ENCODE assay signal across 2 cellular contexts in genomic region chr17:28093999-28094716, GRCh38.
TF ChIP-seq lines count a peak whose summit lies in the region.

No MANE protein-coding gene starts in this region.

TF ChIP-seq in GM12878, 131 proteins besides CTCF, POLR2A, EP300 and RAD21 (continues in another document):
- TF ChIP-seq CBFB (IDR thresholded peaks at IDR 0.05; ENCODE audit: low read depth) (peak; percentile 74), ZBED1 (IDR thresholded peaks at IDR 0.05; ENCODE audit: borderline replicate concordance) (peak; percentile 93; the same call in 1 of the 2 replicates), SKIL (IDR thresholded peaks at IDR 0.05; ENCODE audit: low read depth, poor library complexity, severe bottlenecking) (no peak), NFYA (IDR thresholded peaks at IDR 0.05; ENCODE audit: borderline replicate concordance, low read depth, low read length) (no peak), MYC (IDR thresholded peaks at IDR 0.05; ENCODE audit: insufficient read depth, insufficient read length, insufficient replicate concordance, low read length, severe bottlenecking) (no peak), ATF2 (IDR thresholded peaks at IDR 0.05; ENCODE audit: low read length) (peak; percentile 24; the same call in 1 of the 2 replicates), MTA3 (IDR thresholded peaks at IDR 0.05; ENCODE audit: borderline replicate concordance, low read length) (0 out of 2 replicates have a peak, but pooled peaks have one; percentile 48), BRCA1 (IDR thresholded peaks at IDR 0.05; ENCODE audit: low read depth, low read length) (no peak), POLR2AphosphoS2 (IDR thresholded peaks at IDR 0.05; ENCODE audit: low read depth, low read length) (no peak), PBX3 (IDR thresholded peaks at IDR 0.05; ENCODE audit: insufficient replicate concordance, low read depth, low read length) (no peak), ZNF622 (IDR thresholded peaks at IDR 0.05) (no peak), SMAD1 (IDR thresholded peaks at IDR 0.05; ENCODE audit: low read depth, partially characterized antibody) (no peak), POLR2AphosphoS5 (IDR thresholded peaks at IDR 0.05; ENCODE audit: low read length) (peak; percentile 45; the same call in 1 of the 2 replicates), YY1 (IDR thresholded peaks at IDR 0.05; ENCODE audit: low read depth, low read length) (no peak), PML (IDR thresholded peaks at IDR 0.05; ENCODE audit: low read length) (peak; percentile 91), CREB1 (IDR thresholded peaks at IDR 0.05; ENCODE audit: low read depth) (no peak), NBN (IDR thresholded peaks at IDR 0.05) (no peak), YBX1 (IDR thresholded peaks at IDR 0.05) (no peak), KDM1A (IDR thresholded peaks at IDR 0.05; ENCODE audit: borderline replicate concordance) (no peak), JUND (IDR thresholded peaks at IDR 0.05; ENCODE audit: low read depth, low read length) (no peak), RELB (IDR thresholded peaks at IDR 0.05; ENCODE audit: low read depth) (no peak), SP1 (IDR thresholded peaks at IDR 0.05; ENCODE audit: low read depth, low read length) (no peak), NFXL1 (IDR thresholded peaks at IDR 0.05; ENCODE audit: borderline replicate concordance) (no peak), MYB (IDR thresholded peaks at IDR 0.05; ENCODE audit: borderline replicate concordance, low read depth, low read length) (no peak), RUNX3 (IDR thresholded peaks at IDR 0.05; ENCODE audit: low read length) (no peak), CREM (IDR thresholded peaks at IDR 0.05; ENCODE audit: low read depth) (no peak)

TF ChIP-seq in HepG2, 621 proteins besides CTCF, POLR2A, EP300 and RAD21:
- TF ChIP-seq ZNF143 (CRISPR knock-in tag; IDR thresholded peaks at IDR 0.05) (no peak), U2AF2 (IDR thresholded peaks at IDR 0.05; ENCODE audit: low read depth, low read length) (no peak), ZNF615 (CRISPR knock-in tag; IDR thresholded peaks at IDR 0.05; ENCODE audit: borderline replicate concordance) (no peak), STAT5B (CRISPR knock-in tag; IDR thresholded peaks at IDR 0.05) (no peak), NCOA5 (CRISPR knock-in tag; IDR thresholded peaks at IDR 0.05) (no peak), CAMTA2 (CRISPR knock-in tag; IDR thresholded peaks at IDR 0.05; ENCODE audit: borderline replicate concordance) (no peak), THYN1 (CRISPR knock-in tag; IDR thresholded peaks at IDR 0.05; ENCODE audit: borderline replicate concordance, low read depth) (no peak), HOXA9 (CRISPR knock-in tag; IDR thresholded peaks at IDR 0.05; ENCODE audit: borderline replicate concordance) (no peak), ZFP36L1 (CRISPR knock-in tag; IDR thresholded peaks at IDR 0.05) (no peak), ZNF780A (CRISPR knock-in tag; IDR thresholded peaks at IDR 0.05) (no peak), ZFP91 (CRISPR knock-in tag; IDR thresholded peaks at IDR 0.05; ENCODE audit: borderline replicate concordance) (no peak), MBNL3 (CRISPR knock-in tag; conservative IDR thresholded peaks at IDR 0.05) (no peak), GTF2F1 (IDR thresholded peaks at IDR 0.05; ENCODE audit: low read length) (no peak)
TF ChIP-seq in HepG2: peak in this region for 0.
